In genomic region chr2:105796791-105797190, GRCh38 we compare ENCODE assay signal across 9 cellular contexts. TPM values are rescaled to one million over a fixed set of nuclear protein-coding genes. Genes with fewer than 3 reads are reported as not detected.
DNase-seq lines count a peak whose midpoint lies in the region; ATAC-seq and TF ChIP-seq lines count a peak whose summit lies in the region.
"Had no signal": no experiment of that assay in that cellular context is flagged by ENCODE, and none has a peak within 500 bp of the region (broad histone marks: within the 10 kb centered on the region; RNA-seq: fewer than 3 reads in every experiment).

No MANE protein-coding gene starts in this region.

- no peaks in the 10 kb centered on the region for H3K9me3 ChIP-seq in CD8-positive, alpha-beta T cell (ENCODE audit: low read length)
- no peaks in the 10 kb centered on the region for H3K9me3 ChIP-seq in osteoblast (ENCODE audit: low read depth, low read length)

- H3K79me2 ChIP-seq in osteoblast (ENCODE audit: insufficient read depth, low read length): peaks cover 65% of the 10 kb centered on the region

- no peak for TF ChIP-seq CTCF in CD8-positive, alpha-beta T cell (IDR thresholded peaks at IDR 0.05)
- TF ChIP-seq CTCF in HL-60 (IDR thresholded peaks at IDR 0.05; ENCODE audit: insufficient read depth, low read length): no peak
- TF ChIP-seq CTCF in osteoblast (IDR thresholded peaks at IDR 0.05; ENCODE audit: extremely low read depth, low read depth, low read length): no peak

- no peak for DNase-seq in CD8-positive, alpha-beta T cell
- no peak for DNase-seq in HL-60 (ENCODE audit: low read depth in 1 of 2, low spot score in 1 of 2)
- DNase-seq in activated naive CD8-positive, alpha-beta T cell treated with anti-CD3 and anti-CD28 coated beads, Interleukin-2, amount 50 U/mL, for 24 hours: no peak
- DNase-seq in osteoblast (ENCODE audit: insufficient read length, low spot score, missing footprints): peak; percentile 79
- no peak for DNase-seq in nucleus accumbens (lab: John Stamatoyannopoulos, UW)
- DNase-seq in cortex of kidney (lab: John Stamatoyannopoulos, UW): no peak
- DNase-seq: activated CD4-positive, CD25-positive, alpha-beta regulatory T cell had no signal

- H3K4me2 ChIP-seq in osteoblast (ENCODE audit: insufficient read depth, low read length): peak overlapping the region; percentile 12

- H3K4me3 Mint-ChIP-seq in CD8-positive, alpha-beta T cell: peak overlapping the region; percentile 74
- H3K4me3 Mint-ChIP-seq in activated naive CD8-positive, alpha-beta T cell treated with anti-CD3 and anti-CD28 coated beads, Interleukin-2, amount 50 U/mL, for 24 hours: peak overlapping the region; percentile 71

- ATAC-seq in CD8-positive, alpha-beta T cell: peak; percentile 5
- peak; percentile 29 for ATAC-seq in activated naive CD8-positive, alpha-beta T cell treated with anti-CD3 and anti-CD28 coated beads, Interleukin-2, amount 50 U/mL, for 24 hours
- ATAC-seq in GM21526 (IDR thresholded peaks at IDR 0.05; ENCODE audit: low FRiP score, unreplicated experiment) (no peak), HG03439 (IDR thresholded peaks at IDR 0.05; ENCODE audit: unreplicated experiment) (no peak)

- H3K27ac Mint-ChIP-seq in CD8-positive, alpha-beta T cell: peak overlapping the region; percentile 96
- peak overlapping the region; percentile 95 for H3K27ac Mint-ChIP-seq in activated naive CD8-positive, alpha-beta T cell treated with anti-CD3 and anti-CD28 coated beads, Interleukin-2, amount 50 U/mL, for 24 hours

- peaks cover 23% of the 10 kb centered on the region for H3K36me3 Mint-ChIP-seq in CD8-positive, alpha-beta T cell
- H3K36me3 Mint-ChIP-seq in activated naive CD8-positive, alpha-beta T cell treated with anti-CD3 and anti-CD28 coated beads, Interleukin-2, amount 50 U/mL, for 24 hours (ENCODE audit: low read depth): peaks cover 38% of the 10 kb centered on the region

- CTCF ChIA-PET in CD8-positive, alpha-beta T cell (lab: Charles Lee): interaction anchor here (0.9 to 1.8 kb wide), 5 partner anchors 15 to 220 kb away, joined by 3 to 4 read pairs (median 3); no protein-coding TSS in a partner anchor

- H3K27ac ChIP-seq in CD8-positive, alpha-beta T cell (ENCODE audit: low read depth, low read length): peak overlapping the region; percentile 51
- H3K27ac ChIP-seq in HL-60 (replicated peaks) (peak overlapping the region; percentile 97), osteoblast (ENCODE audit: low read depth, low read length) (peak overlapping the region; percentile 30)

- H3K27me3 Mint-ChIP-seq in CD8-positive, alpha-beta T cell (ENCODE audit: low read depth): no peaks in the 10 kb centered on the region
- no peaks in the 10 kb centered on the region for H3K27me3 Mint-ChIP-seq in activated naive CD8-positive, alpha-beta T cell treated with anti-CD3 and anti-CD28 coated beads, Interleukin-2, amount 50 U/mL, for 24 hours

- H4K20me1 ChIP-seq in osteoblast (ENCODE audit: insufficient read depth, low read length): peaks cover 25% of the 10 kb centered on the region

- H3K27me3 ChIP-seq in CD8-positive, alpha-beta T cell (ENCODE audit: insufficient read depth, low read length): no peaks in the 10 kb centered on the region
- H3K27me3 ChIP-seq in HL-60 (ENCODE audit: insufficient read depth, poor library complexity, severe bottlenecking) (no peaks in the 10 kb centered on the region), osteoblast (ENCODE audit: insufficient read depth, low read length) (no peaks in the 10 kb centered on the region)

- H2AFZ ChIP-seq in osteoblast (ENCODE audit: low read length): no peak overlapping the region

- peaks cover 92% of the 10 kb centered on the region for H3K4me1 ChIP-seq in CD8-positive, alpha-beta T cell (ENCODE audit: insufficient read depth, low read length)
- peaks cover 47% of the 10 kb centered on the region for H3K4me1 ChIP-seq in osteoblast (ENCODE audit: insufficient read depth, low read length)

- peak overlapping the region; percentile 31 for H3K4me3 ChIP-seq in CD8-positive, alpha-beta T cell (ENCODE audit: low read depth, low read length)
- H3K4me3 ChIP-seq in HL-60 (replicated peaks; ENCODE audit: insufficient read depth, low read length) (no peak overlapping the region), osteoblast (ENCODE audit: insufficient read depth, low read length) (no peak overlapping the region)

- no peaks in the 10 kb centered on the region for H3K36me3 ChIP-seq in CD8-positive, alpha-beta T cell (ENCODE audit: insufficient read depth, low read length)
- H3K36me3 ChIP-seq in osteoblast (ENCODE audit: insufficient read depth, low read length): no peaks in the 10 kb centered on the region

- intact Hi-C loops in CD8-positive, alpha-beta T cell (cut with DNase I, micrococcal nuclease): loop anchor here (2.0 to 10.0 kb wide), 9 partner anchors 14 to 368 kb away; no protein-coding TSS in a partner anchor

- H3K9me3 Mint-ChIP-seq in CD8-positive, alpha-beta T cell: no peaks in the 10 kb centered on the region
- no peaks in the 10 kb centered on the region for H3K9me3 Mint-ChIP-seq in activated naive CD8-positive, alpha-beta T cell treated with anti-CD3 and anti-CD28 coated beads, Interleukin-2, amount 50 U/mL, for 24 hours

- POLR2A ChIA-PET in CD8-positive, alpha-beta T cell (lab: Charles Lee): interaction anchor here (1.2 to 4.2 kb wide), 6 partner anchors 15 to 133 kb away, joined by 5 to 32 read pairs (median 8); no protein-coding TSS in a partner anchor

- peaks cover 96% of the 10 kb centered on the region for H3K4me1 Mint-ChIP-seq in CD8-positive, alpha-beta T cell (ENCODE audit: low read depth)
- peaks cover 95% of the 10 kb centered on the region for H3K4me1 Mint-ChIP-seq in activated naive CD8-positive, alpha-beta T cell treated with anti-CD3 and anti-CD28 coated beads, Interleukin-2, amount 50 U/mL, for 24 hours

RNA-seq across cellular contexts. Expression of gene NCK2, which starts 52.1 kb away (rescaled TPM):
- total RNA-seq in CD8-positive, alpha-beta T cell: 10 to 100 TPM; 59.0 to 60.3 TPM
- total RNA-seq in osteoblast: 26.8 and 28.6 TPM in 2 replicates

Comparison
In these comparisons a context has a peak if more than half of its experiments do, and no peak if none do; other contexts are left out.
1. ATAC-seq: peak in CD8-positive, alpha-beta T cell (single experiment) and activated naive CD8-positive, alpha-beta T cell treated with anti-CD3 and anti-CD28 coated beads, Interleukin-2, amount 50 U/mL, for 24 hours (single experiment); none in GM21526 (single experiment) and HG03439 (single experiment).
2. H3K27ac ChIP-seq: peak in every context shown above with its lines; median percentile 97 in HL-60; 51 in CD8-positive, alpha-beta T cell; 30 in osteoblast.